ENCODE assay signal across 1 cellular context in genomic region chr17:74244128-74244527, GRCh38.
TF ChIP-seq lines count a peak whose summit lies in the region.

No MANE protein-coding gene starts in this region.

TF ChIP-seq in H1, 55 proteins besides CTCF, POLR2A, EP300 and RAD21 (continued from another document):
- no peak for TF ChIP-seq POLR2AphosphoS5 (IDR thresholded peaks at IDR 0.05; ENCODE audit: low read depth, low read length)
- no peak for TF ChIP-seq BCL11A (IDR thresholded peaks at IDR 0.05; ENCODE audit: low read depth in 2 of 2, low read length in 2 of 2)
- TF ChIP-seq GABPA (IDR thresholded peaks at IDR 0.05; ENCODE audit: borderline replicate concordance, insufficient read depth, low read length) = no peak
- no peak for TF ChIP-seq RXRA (IDR thresholded peaks at IDR 0.05; ENCODE audit: insufficient read depth, low read depth, low read length)
- no peak for TF ChIP-seq ATF2 (IDR thresholded peaks at IDR 0.05; ENCODE audit: low read length)
- TF ChIP-seq CHD2 (IDR thresholded peaks at IDR 0.05; ENCODE audit: low read length) = no peak
- TF ChIP-seq HDAC2 (IDR thresholded peaks at IDR 0.05; ENCODE audit: borderline replicate concordance in 1 of 2, low read depth in 2 of 2, low read length in 2 of 2) = no peak
- TF ChIP-seq USF2 (IDR thresholded peaks at IDR 0.05; ENCODE audit: low read length) = no peak
- TF ChIP-seq CBX5 (IDR thresholded peaks at IDR 0.05; ENCODE audit: low read depth, low read length) = no peak
- no peak for TF ChIP-seq YY1 (IDR thresholded peaks at IDR 0.05; ENCODE audit: low read depth, low read length)
- TF ChIP-seq HDAC6 (IDR thresholded peaks at IDR 0.05; ENCODE audit: low read depth, low read length) = no peak
- TF ChIP-seq SP1 (IDR thresholded peaks at IDR 0.05; ENCODE audit: low read depth, low read length) = no peak
- TF ChIP-seq BACH1 (IDR thresholded peaks at IDR 0.05; ENCODE audit: low read length) = no peak
- TF ChIP-seq MAX (IDR thresholded peaks at IDR 0.05) = no peak
